Comparison of ENCODE assay signal across 8 cellular contexts in the genomic region with DNA sequence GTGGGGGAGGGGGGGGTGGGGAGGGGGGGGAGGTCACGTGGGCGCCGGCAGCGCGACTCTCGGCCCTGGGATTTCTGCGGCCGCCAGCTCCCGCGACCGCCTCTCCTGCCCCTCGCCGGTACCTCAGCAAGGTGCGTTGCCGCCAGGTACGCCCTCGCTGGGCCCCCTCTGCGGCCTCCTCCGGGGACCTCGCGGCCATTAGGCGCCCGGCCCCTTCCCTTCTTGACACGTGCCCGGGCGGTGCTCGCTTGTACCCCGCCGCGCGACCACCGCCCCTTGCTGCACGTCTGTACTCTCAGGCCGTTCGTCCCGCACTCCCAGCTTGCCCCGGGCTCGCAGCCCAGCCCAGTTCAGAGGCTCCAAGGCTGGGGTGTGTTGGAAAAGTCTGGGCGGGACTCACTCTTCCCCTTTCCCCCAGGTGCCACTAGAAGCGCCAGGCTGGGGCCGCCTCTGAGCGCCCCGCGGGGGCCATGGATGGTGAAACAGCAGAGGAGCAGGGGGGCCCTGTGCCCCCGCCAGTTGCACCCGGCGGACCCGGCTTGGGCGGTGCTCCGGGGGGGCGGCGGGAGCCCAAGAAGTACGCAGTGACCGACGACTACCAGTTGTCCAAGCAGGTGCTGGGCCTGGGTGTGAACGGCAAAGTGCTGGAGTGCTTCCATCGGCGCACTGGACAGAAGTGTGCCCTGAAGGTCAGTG. TPM values are rescaled to one million over a fixed set of nuclear protein-coding genes. Genes with fewer than 3 reads are reported as not detected.
DNase-seq lines count a peak whose midpoint lies in the region; ATAC-seq and TF ChIP-seq lines count a peak whose summit lies in the region.

A gene (plus strand): TSS at position 56 of the 696 bp plus-strand sequence. CDS start 415 bp downstream, at position 471.

- peak within 1 kb of the TSS; percentile 63 for H4K91ac ChIP-seq in trophoblast cell (ENCODE audit: low read depth, low read length)

- peak within 1 kb of the TSS; percentile 22 for H2BK5ac ChIP-seq in trophoblast cell (ENCODE audit: low read depth, low read length, poor library complexity)

- H3K27me3 Mint-ChIP-seq in activated T-cell treated with anti-CD3 and anti-CD28 coated beads, Interleukin-2, amount 50 U/mL, for 4 hours (ENCODE audit: low read depth) = no peaks in the 10 kb centered on the region

- WGBS in gastroesophageal sphincter (ENCODE audit: low coverage in 1 of 2), 2 donors = no CpG with 5 or more reads among the region's 58 CpGs
- WGBS in trophoblast cell (ENCODE audit: extremely low coverage, insufficient coverage, insufficient read length) = no CpG with 5 or more reads among the region's 58 CpGs

- no peak for TF ChIP-seq EP300 in gastroesophageal sphincter (IDR thresholded peaks at IDR 0.05)

- no peaks in the 10 kb centered on the region for H3K9me3 Mint-ChIP-seq in activated T-cell treated with anti-CD3 and anti-CD28 coated beads, Interleukin-2, amount 50 U/mL, for 4 hours

- H2AK5ac ChIP-seq in trophoblast cell (ENCODE audit: low read length) = no peak within 1 kb of the TSS

- peak within 1 kb of the TSS; percentile 97 for H3K4me2 ChIP-seq in trophoblast cell (ENCODE audit: low read length)

- peaks cover 12% of the 10 kb centered on the region for H3K36me3 Mint-ChIP-seq in activated T-cell treated with anti-CD3 and anti-CD28 coated beads, Interleukin-2, amount 50 U/mL, for 4 hours (ENCODE audit: insufficient read depth)

- peak within 1 kb of the TSS; percentile 78 for H3K18ac ChIP-seq in trophoblast cell (ENCODE audit: low read length)

- peak; percentile 2 for TF ChIP-seq CTCF in GM06990 (IDR thresholded peaks at IDR 0.05; ENCODE audit: insufficient read depth, low read length, poor library complexity, severe bottlenecking)
- TF ChIP-seq CTCF in gastroesophageal sphincter (IDR thresholded peaks at IDR 0.05) = peak in 1 of 4 experiments; percentile 21

- H3K36me3 ChIP-seq in GM06990 (ENCODE audit: control insufficient read depth, insufficient read depth, low read length) = no peaks in the 10 kb centered on the region
- H3K36me3 ChIP-seq in KOPT-K1 (ENCODE audit: insufficient read depth, low read length) = peaks cover 34% of the 10 kb centered on the region
- peaks cover 0 to 6% of the 10 kb centered on the region in 2 donors for H3K36me3 ChIP-seq in gastroesophageal sphincter
- no peaks in the 10 kb centered on the region for H3K36me3 ChIP-seq in trophoblast cell (ENCODE audit: control insufficient read depth in 1 of 2, insufficient read depth in 2 of 2, low read length in 2 of 2)

- H3K4me1 Mint-ChIP-seq in activated T-cell treated with anti-CD3 and anti-CD28 coated beads, Interleukin-2, amount 50 U/mL, for 4 hours (ENCODE audit: low read depth) = peaks cover 65% of the 10 kb centered on the region

- H3K27me3 ChIP-seq in GM06990 (replicated peaks; ENCODE audit: control insufficient read depth, insufficient read depth, low read length) (no peaks in the 10 kb centered on the region), gastroesophageal sphincter (no peaks in the 10 kb centered on the region), trophoblast cell (ENCODE audit: insufficient read depth, low read length) (no peaks in the 10 kb centered on the region)

- H3K79me2 ChIP-seq in trophoblast cell (ENCODE audit: control insufficient read depth, insufficient read depth, low read length, poor library complexity) = peaks cover 6% of the 10 kb centered on the region

- peak; percentile 17 to 20 for TF ChIP-seq POLR2A in gastroesophageal sphincter (IDR thresholded peaks at IDR 0.05)

- H3K23ac ChIP-seq in trophoblast cell (ENCODE audit: low read length) = no peak within 1 kb of the TSS

- peak within 1 kb of the TSS; percentile 32 for H2BK12ac ChIP-seq in trophoblast cell (ENCODE audit: low read length)

- H3K9me3 ChIP-seq in KOPT-K1 (ENCODE audit: insufficient read depth, low read length, poor library complexity, severe bottlenecking) (no peaks in the 10 kb centered on the region), gastroesophageal sphincter (no peaks in the 10 kb centered on the region), trophoblast cell (ENCODE audit: insufficient read depth, low read depth, low read length) (peaks cover 1% of the 10 kb centered on the region)

- peak within 1 kb of the TSS; percentile 88 for H3K4me3 Mint-ChIP-seq in activated T-cell treated with anti-CD3 and anti-CD28 coated beads, Interleukin-2, amount 50 U/mL, for 4 hours

- peak within 1 kb of the TSS; percentile 61 for H4K12ac ChIP-seq in trophoblast cell (ENCODE audit: low read depth, low read length)

- ATAC-seq in GM21528 (IDR thresholded peaks at IDR 0.05; ENCODE audit: low FRiP score, unreplicated experiment) = peak; percentile 19
- ATAC-seq in activated T-cell treated with anti-CD3 and anti-CD28 coated beads, Interleukin-2, amount 50 U/mL, for 4 hours = peak; percentile 9 to 17
- ATAC-seq in gastroesophageal sphincter = peak; percentile 14

- H3K27ac ChIP-seq in KOPT-K1 (ENCODE audit: low read depth, low read length, poor library complexity, severe bottlenecking) = peak within 1 kb of the TSS; percentile 96
- H3K27ac ChIP-seq in gastroesophageal sphincter = peak within 1 kb of the TSS; percentile 80 to 91 (median 86)
- peak within 1 kb of the TSS; percentile 16 for H3K27ac ChIP-seq in trophoblast cell (ENCODE audit: low read depth, low read length)

- H3K4me1 ChIP-seq in gastroesophageal sphincter (peaks cover 0 to 72% (median 12%) of the 10 kb centered on the region in 3 donors), trophoblast cell (ENCODE audit: control insufficient read depth in 1 of 2, insufficient read depth in 2 of 2, low read length in 2 of 2) (peaks cover 7% of the 10 kb centered on the region in 2 experiments)

- DNase-seq in GM06990 (ENCODE audit: extremely low read depth, insufficient read length) = no peak
- peak; percentile 40 for DNase-seq in activated T-cell treated with anti-CD3 and anti-CD28 coated beads, Interleukin-2, amount 50 U/mL, for 4 hours
- peak in 1 of 2 donors; percentile 39 for DNase-seq in trophoblast cell
- DNase-seq in NCI-H526 treated with DMSO at 0.1 percent for 48 hours (lab: John Stamatoyannopoulos, UW) = no peak
- DNase-seq in NCI-H1436 (lab: John Stamatoyannopoulos, UW) = no peak

- peak within 1 kb of the TSS; percentile 82 for H2AFZ ChIP-seq in trophoblast cell (ENCODE audit: insufficient read depth, low read length, poor library complexity)

- peak within 1 kb of the TSS; percentile 34 for H3K4ac ChIP-seq in trophoblast cell (ENCODE audit: low read depth, low read length)

- peak within 1 kb of the TSS; percentile 63 for H3K14ac ChIP-seq in trophoblast cell (ENCODE audit: low read length)

- H3K4me3 ChIP-seq in GM06990 (replicated peaks; ENCODE audit: low read depth, low read length) (peak within 1 kb of the TSS; percentile 74), gastroesophageal sphincter (peak within 1 kb of the TSS; percentile 92 to 96), trophoblast cell (ENCODE audit: low read depth, low read length) (peak within 1 kb of the TSS; percentile 77)

- H4K8ac ChIP-seq in trophoblast cell (ENCODE audit: low read depth, low read length) = peak within 1 kb of the TSS; percentile 74

- peaks cover 3% of the 10 kb centered on the region for H3K79me1 ChIP-seq in trophoblast cell (ENCODE audit: low read length)

- peak within 1 kb of the TSS; percentile 72 for H3K9ac ChIP-seq in trophoblast cell (ENCODE audit: low read length)

- H2BK120ac ChIP-seq in trophoblast cell (ENCODE audit: insufficient read depth, low read length, poor library complexity) = peak within 1 kb of the TSS; percentile 48

RNA-seq across cellular contexts. Expression of the gene that starts here (rescaled TPM):
- 100 to 1,000 TPM; 174 to 225 (median 210) TPM for total RNA-seq in activated T-cell treated with anti-CD3 and anti-CD28 coated beads, Interleukin-2, amount 50 U/mL, for 4 hours
- total RNA-seq in gastroesophageal sphincter = 10 to 100 TPM; 18.7 to 30.2 (median 22.4) TPM
- polyA plus RNA-seq in trophoblast cell (2013) = 14.1 and 14.5 TPM in 2 replicates

Comparison
In these comparisons a context has a peak if more than half of its experiments do, and no peak if none do; other contexts are left out.
1. RNA of the gene that starts here (total RNA-seq): 174 to 225 TPM in activated T-cell treated with anti-CD3 and anti-CD28 coated beads, Interleukin-2, amount 50 U/mL, for 4 hours; 18.7 to 30.2 TPM in gastroesophageal sphincter; every median in the first group is over 4 times any median in the second.
2. H3K27ac ChIP-seq: peak in every context shown above with its lines; median percentile 96 in KOPT-K1; 86 in gastroesophageal sphincter; 16 in trophoblast cell.
3. Peak in every context shown above with its lines, with median percentiles within 50 percentile points of each other: H3K4me3 ChIP-seq and ATAC-seq.